Comparison of ENCODE assay signal across 8 cellular contexts in the genomic region with DNA sequence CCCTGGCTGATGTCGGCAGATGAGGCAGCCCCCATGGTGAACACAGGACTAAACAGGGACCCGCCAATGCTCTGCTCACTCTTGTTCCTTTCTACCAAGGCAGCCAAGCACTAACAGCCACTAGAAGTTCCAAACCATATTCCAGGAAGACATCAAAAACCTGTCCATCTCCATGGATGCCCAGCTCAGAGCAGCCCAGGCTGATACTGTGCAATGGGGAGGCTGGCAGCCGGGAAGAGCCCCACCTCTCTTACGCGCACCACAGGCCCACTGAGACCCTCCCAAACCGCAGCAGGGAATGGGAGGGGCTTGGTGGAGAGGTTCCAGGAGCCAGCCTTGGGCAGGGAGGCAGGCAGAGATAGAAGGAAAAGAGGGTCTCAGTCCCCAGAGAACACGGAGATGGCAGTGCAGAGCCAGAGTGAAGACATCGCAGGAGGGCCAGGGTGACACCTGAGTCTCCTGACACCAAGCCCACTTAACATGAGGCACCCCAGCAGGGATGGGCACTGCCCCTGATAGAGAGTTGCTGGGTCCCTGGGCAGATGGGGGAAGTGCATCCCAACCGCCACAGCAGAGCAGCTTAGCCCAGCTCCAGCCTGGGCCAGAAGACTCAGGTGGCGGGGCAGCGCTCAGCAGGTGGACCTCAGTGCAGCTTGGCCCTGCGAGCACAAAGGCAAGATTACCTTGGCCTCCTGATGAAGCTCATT. TPM values are rescaled to one million over a fixed set of nuclear protein-coding genes. Genes with fewer than 3 reads are reported as not detected.
DNase-seq lines count a peak whose midpoint lies in the region; ATAC-seq and TF ChIP-seq lines count a peak whose summit lies in the region.

No MANE protein-coding gene starts in this region.

- H3K36me3 ChIP-seq in CD4-positive, alpha-beta memory T cell (ENCODE audit: insufficient read depth, low read length): no peaks in the 10 kb centered on the region
- peaks cover 14% of the 10 kb centered on the region for H3K36me3 ChIP-seq in HUES64 (ENCODE audit: insufficient read depth, low read length)

- no peaks in the 10 kb centered on the region for H3K9me3 ChIP-seq in CD4-positive, alpha-beta memory T cell (ENCODE audit: control insufficient read depth in 1 of 2, low read length in 2 of 2)
- no peaks in the 10 kb centered on the region for H3K9me3 ChIP-seq in HUES64 (ENCODE audit: insufficient read depth, low read depth, low read length)

- TF ChIP-seq CTCF in choroid plexus epithelial cell (conservative IDR thresholded peaks at IDR 0.05; ENCODE audit: low read depth, low read length): no peak

- H3K9me3 Mint-ChIP-seq in CD4-positive, alpha-beta memory T cell: no peaks in the 10 kb centered on the region
- H3K9me3 Mint-ChIP-seq in natural killer cell treated with Interleukin-12 subunit alpha and Interleukin-12 subunit beta and Interleukin-15 and Interleukin-18, amount 100 ng/mL, for 72 hours: no peaks in the 10 kb centered on the region

- intact Hi-C loops in CD4-positive, alpha-beta memory T cell (cut with micrococcal nuclease): no loop called here

- no peaks in the 10 kb centered on the region for H3K27me3 ChIP-seq in CD4-positive, alpha-beta memory T cell (ENCODE audit: insufficient read depth, low read length)
- H3K27me3 ChIP-seq in HUES64 (ENCODE audit: insufficient read depth, low read length): peaks cover 22% of the 10 kb centered on the region

- H3K36me3 Mint-ChIP-seq in CD4-positive, alpha-beta memory T cell: no peaks in the 10 kb centered on the region
- H3K36me3 Mint-ChIP-seq in natural killer cell treated with Interleukin-12 subunit alpha and Interleukin-12 subunit beta and Interleukin-15 and Interleukin-18, amount 100 ng/mL, for 72 hours: no peaks in the 10 kb centered on the region

- DNase-seq in CD4-positive, alpha-beta memory T cell: peak in 1 of 5 donors; percentile 27
- DNase-seq in choroid plexus epithelial cell (ENCODE audit: low read depth) (no peak), NK-92 (lab: John Stamatoyannopoulos, UW; ENCODE audit: unreplicated experiment) (no peak)
- peak; percentile 58 for DNase-seq in natural killer cell treated with Interleukin-12 subunit alpha and Interleukin-12 subunit beta and Interleukin-15 and Interleukin-18, amount 100 ng/mL, for 72 hours (ENCODE audit: low spot score)
- DNase-seq in stimulated activated naive CD4-positive, alpha-beta T cell treated with Interleukin-2 at 50 U/mL for 16 hours (lab: John Stamatoyannopoulos, UW): no peak

- POLR2A ChIA-PET in CD4-positive, alpha-beta memory T cell (lab: Charles Lee; ENCODE audit: partially characterized antibody): no interaction called here

- peaks cover 14 to 53% (median 38%) of the 10 kb centered on the region in 4 donors for H3K4me1 Mint-ChIP-seq in CD4-positive, alpha-beta memory T cell
- H3K4me1 Mint-ChIP-seq in natural killer cell treated with Interleukin-12 subunit alpha and Interleukin-12 subunit beta and Interleukin-15 and Interleukin-18, amount 100 ng/mL, for 72 hours (ENCODE audit: low read depth in 2 of 2): peaks cover 22 to 45% of the 10 kb centered on the region in 2 donors

- H3K9ac ChIP-seq in HUES64 (ENCODE audit: low read depth, low read length): no peak overlapping the region

- peak overlapping the region in 7 of 8 donors; percentile 44 to 73 (median 53) for H3K4me3 Mint-ChIP-seq in CD4-positive, alpha-beta memory T cell
- peak overlapping the region; percentile 41 for H3K4me3 Mint-ChIP-seq in natural killer cell treated with Interleukin-12 subunit alpha and Interleukin-12 subunit beta and Interleukin-15 and Interleukin-18, amount 100 ng/mL, for 72 hours

- no peak for ATAC-seq in natural killer cell treated with Interleukin-12 subunit alpha and Interleukin-12 subunit beta and Interleukin-15 and Interleukin-18, amount 100 ng/mL, for 72 hours
- no peak for ATAC-seq in GM18502 (IDR thresholded peaks at IDR 0.05; ENCODE audit: poor library complexity, unreplicated experiment)
- no peak for ATAC-seq in GM21576 (IDR thresholded peaks at IDR 0.05; ENCODE audit: unreplicated experiment)

- H3K27ac ChIP-seq in CD4-positive, alpha-beta memory T cell (ENCODE audit: low read depth, low read length): no peak overlapping the region
- no peak overlapping the region for H3K27ac ChIP-seq in HUES64 (ENCODE audit: low read depth, low read length)

- CTCF ChIA-PET in CD4-positive, alpha-beta memory T cell (lab: Charles Lee; ENCODE audit: partially characterized antibody): no interaction called here

- 79% methylated on average over 12 of the region's 12 CpGs for WGBS in HUES64

- no peak overlapping the region for H3K4me3 ChIP-seq in CD4-positive, alpha-beta memory T cell (ENCODE audit: low read length in 2 of 2)
- 0 out of 2 replicates have a peak overlapping the region, but pooled peaks have one; percentile 23 for H3K4me3 ChIP-seq in HUES64 (ENCODE audit: low read length)
- peak overlapping the region; percentile 5 for H3K4me3 ChIP-seq in choroid plexus epithelial cell (ENCODE audit: low read depth, low read length)

- H3K4me1 ChIP-seq in CD4-positive, alpha-beta memory T cell (ENCODE audit: insufficient read depth, low read length): peaks cover 39% of the 10 kb centered on the region
- peaks cover 20% of the 10 kb centered on the region for H3K4me1 ChIP-seq in HUES64 (ENCODE audit: insufficient read depth, low read length)

- H3K27me3 Mint-ChIP-seq in CD4-positive, alpha-beta memory T cell: no peaks in the 10 kb centered on the region
- no peaks in the 10 kb centered on the region for H3K27me3 Mint-ChIP-seq in natural killer cell treated with Interleukin-12 subunit alpha and Interleukin-12 subunit beta and Interleukin-15 and Interleukin-18, amount 100 ng/mL, for 72 hours

- peak overlapping the region in 2 of 7 donors; percentile 22 to 57 for H3K27ac Mint-ChIP-seq in CD4-positive, alpha-beta memory T cell
- H3K27ac Mint-ChIP-seq in natural killer cell treated with Interleukin-12 subunit alpha and Interleukin-12 subunit beta and Interleukin-15 and Interleukin-18, amount 100 ng/mL, for 72 hours: no peak overlapping the region

RNA-seq across cellular contexts. Expression of a gene that starts 3.4 kb away (rescaled TPM):
- 10 to 100 TPM; 12.4 to 13.3 TPM for total RNA-seq in CD4-positive, alpha-beta memory T cell
- 1 to 10 TPM; 1.2 to 4.4 TPM for polyA plus RNA-seq in CD4-positive, alpha-beta memory T cell
- polyA plus RNA-seq in HUES64 (2013, experiment 1 of 2): 34.0 TPM
- polyA plus RNA-seq in HUES64 (2013, experiment 2 of 2): 35.8 TPM
- 10 to 100 TPM; 17.5 to 25.5 TPM for total RNA-seq in natural killer cell treated with Interleukin-12 subunit alpha and Interleukin-12 subunit beta and Interleukin-15 and Interleukin-18, amount 100 ng/mL, for 72 hours

Comparison
In these comparisons a context has a peak if more than half of its experiments do, and no peak if none do; other contexts are left out.
1. H3K4me3 ChIP-seq: peak in HUES64 (single experiment) and choroid plexus epithelial cell (single experiment); none in CD4-positive, alpha-beta memory T cell (0 of 2).